Comparison of ENCODE assay signal across 9 cellular contexts in the genomic region with DNA sequence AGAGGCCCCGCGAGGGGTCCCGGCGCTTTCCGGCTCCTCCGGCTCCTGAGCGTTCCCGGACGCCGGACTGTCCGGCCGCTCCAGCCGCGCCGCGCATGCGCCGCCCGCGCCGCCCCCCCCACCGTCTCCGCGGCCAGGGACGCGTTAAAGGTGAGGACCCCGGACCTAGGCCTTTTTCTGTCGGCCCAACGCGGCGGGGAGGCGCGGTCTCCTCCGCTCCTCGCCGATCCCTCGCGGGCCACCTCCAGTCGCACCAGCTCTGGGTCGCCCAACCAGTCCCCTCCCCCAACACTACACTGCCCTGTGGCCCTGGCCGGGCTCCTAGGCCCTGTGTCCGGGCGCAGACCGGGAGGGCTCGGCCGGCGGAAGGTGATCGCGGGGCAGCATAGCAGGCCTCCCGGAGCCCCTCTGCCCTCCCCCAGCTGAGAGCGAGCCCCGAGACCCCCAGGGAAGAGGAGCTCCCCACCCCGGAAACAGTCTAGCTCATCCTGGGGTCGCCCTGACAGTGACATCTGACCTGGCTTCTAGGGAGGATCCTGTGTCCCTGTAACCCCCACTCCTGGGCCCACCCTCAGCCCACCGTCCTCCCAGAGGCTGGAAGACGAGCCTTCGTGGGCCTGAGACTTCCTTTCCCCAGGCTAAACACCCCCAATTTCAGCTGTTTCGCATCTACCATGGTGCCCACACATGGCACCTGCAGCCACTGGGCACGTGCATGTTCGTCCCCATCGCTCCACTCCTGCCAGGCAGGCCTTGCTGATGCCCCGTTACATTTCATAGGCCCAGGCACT.
DNase-seq lines count a peak whose midpoint lies in the region; ATAC-seq and TF ChIP-seq lines count a peak whose summit lies in the region.
"Had no signal": no experiment of that assay in that cellular context is flagged by ENCODE, and none has a peak within 500 bp of the region (broad histone marks: within the 10 kb centered on the region; RNA-seq: fewer than 3 reads in every experiment).

No MANE protein-coding gene starts in this region.

- peak overlapping the region; percentile 71 for H3K4me3 ChIP-seq in AG09309 (ENCODE audit: control insufficient read depth, low read depth, low read length)
- H3K4me3 ChIP-seq in rectal smooth muscle tissue (ENCODE audit: low read length): peak overlapping the region; percentile 88
- H3K4me3 ChIP-seq: SK-N-MC had no signal

- H3K27me3 ChIP-seq in rectal smooth muscle tissue (ENCODE audit: control insufficient read depth, insufficient read depth, low read length): no peaks in the 10 kb centered on the region

- H3K36me3 ChIP-seq in rectal smooth muscle tissue (ENCODE audit: control insufficient read depth, insufficient read depth, low read length): no peaks in the 10 kb centered on the region

- in situ Hi-C loops in GM13977 (cut with MboI; ENCODE audit: low pct_unique_long_range_greater_than_20kb, low sequenced_read_pairs, unreplicated experiment): no loop called here

- peaks cover 37% of the 10 kb centered on the region for H3K4me1 ChIP-seq in rectal smooth muscle tissue (ENCODE audit: control insufficient read depth, insufficient read depth, low read length)

- peak overlapping the region; percentile 83 for H3K9ac ChIP-seq in rectal smooth muscle tissue (ENCODE audit: low read length)

- peak overlapping the region; percentile 93 for H3K27ac ChIP-seq in rectal smooth muscle tissue (ENCODE audit: low read depth, low read length)
- H3K27ac ChIP-seq: SK-N-MC had no signal

- peak; percentile 69 for ATAC-seq in HG02623 (IDR thresholded peaks at IDR 0.05; ENCODE audit: unreplicated experiment)

- DNase-seq in AG09309 (ENCODE audit: low read depth) (no peak), GM13977 (ENCODE audit: low spot score) (peak; percentile 96), NCI-H2171 (lab: John Stamatoyannopoulos, UW) (peak; percentile 35), astrocyte of the hippocampus (ENCODE audit: low read depth, low spot score) (peak; percentile 92), iPS DF 19.7 (ENCODE audit: low read depth, low spot score) (peak; percentile 57)
- DNase-seq in activated CD4-positive, alpha-beta T cell treated with anti-CD3 and anti-CD28 coated beads for 4 hours: no peak

- TF ChIP-seq CTCF in AG09309 (IDR thresholded peaks at IDR 0.05; ENCODE audit: control insufficient read depth, insufficient read depth, low read depth, low read length, missing control alignments): no peak
- no peak for TF ChIP-seq CTCF in GM13977 (IDR thresholded peaks at IDR 0.05; ENCODE audit: extremely low read depth, insufficient read depth, missing control alignments)

Comparison
In these comparisons a context has a peak if more than half of its experiments do, and no peak if none do; other contexts are left out.
1. DNase-seq: peak in GM13977 (single experiment), NCI-H2171 (single experiment), astrocyte of the hippocampus (single experiment) and iPS DF 19.7 (single experiment); none in AG09309 (single experiment) and activated CD4-positive, alpha-beta T cell treated with anti-CD3 and anti-CD28 coated beads for 4 hours (0 of 2).